In the genomic region with DNA sequence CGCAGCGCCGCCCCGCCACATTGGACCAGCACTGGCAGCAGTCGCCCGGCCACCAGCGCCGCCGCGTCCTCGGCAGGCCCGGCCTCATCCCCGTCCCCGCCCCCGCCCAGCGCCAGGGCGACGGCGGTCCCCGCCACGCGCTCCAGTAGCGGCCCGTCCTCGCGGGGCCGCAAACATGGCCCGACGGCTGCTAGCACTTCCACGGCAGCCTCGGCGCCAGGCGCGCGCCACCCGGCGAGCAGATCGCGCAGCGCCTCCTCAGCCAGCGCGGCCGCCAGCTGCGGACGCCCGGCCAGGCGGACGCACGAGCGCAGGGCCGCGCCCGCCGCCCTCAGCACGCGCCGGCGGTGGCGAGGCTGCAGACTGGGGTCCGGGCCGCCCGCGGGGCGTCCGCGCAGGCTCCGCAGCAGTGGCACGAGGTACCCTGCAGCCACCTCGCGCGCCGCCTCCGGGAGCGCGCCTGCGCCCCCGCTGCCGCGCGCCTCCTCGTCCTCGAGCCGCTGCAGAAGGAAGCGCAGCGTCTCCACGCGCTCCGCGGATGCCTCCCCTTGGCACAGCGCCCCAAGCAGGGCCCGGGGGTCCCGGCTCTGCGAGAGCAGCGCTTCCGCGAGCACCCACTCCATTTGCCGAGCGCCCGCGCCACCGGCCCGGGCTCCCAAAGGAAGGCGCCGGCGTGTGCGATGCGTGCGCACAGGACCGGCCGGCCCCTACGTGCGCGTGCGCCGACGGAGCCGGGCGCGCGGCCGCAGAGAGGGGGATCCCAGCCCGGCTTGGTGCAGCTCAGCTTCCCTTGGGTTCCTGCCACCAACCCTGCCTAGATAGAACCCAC, we compare ENCODE assay signal across 8 cellular contexts. TPM values are rescaled to one million over a fixed set of nuclear protein-coding genes. Genes with fewer than 3 reads are reported as not detected.
DNase-seq lines count a peak whose midpoint lies in the region; ATAC-seq and TF ChIP-seq lines count a peak whose summit lies in the region.

TSS of gene TARBP1 (minus strand) at position 699 of the 829 bp plus-strand sequence. CDS start at position 623, 76 bp downstream.

- DNase-seq in EH (ENCODE audit: low read depth): peak; percentile 78
- peak; percentile 89 for DNase-seq in RPMI8226
- peak; percentile 69 for DNase-seq in activated T-helper 9 cell treated with anti-CD3 and anti-CD28 coated beads, Interleukin-2, amount 50 U/mL, for 16 hours (ENCODE audit: low read depth)
- DNase-seq in fibroblast of the aortic adventitia (ENCODE audit: low read depth): peak; percentile 62
- DNase-seq in stomach: peak; percentile 70

- H3K4me3 ChIP-seq in KMS-11 (IDR thresholded peaks at IDR 0.05; ENCODE audit: insufficient read depth, low read depth, low read length) (peak within 1 kb of the TSS; percentile 94), fibroblast of the aortic adventitia (ENCODE audit: low read depth, low read length) (peak within 1 kb of the TSS; percentile 79), neural cell (ENCODE audit: low read length) (peak within 1 kb of the TSS; percentile 86), stomach (peak within 1 kb of the TSS; percentile 76 to 95 (median 80))

- peak; percentile 33 for TF ChIP-seq RAD21 in neural cell (conservative IDR thresholded peaks at IDR 0.05)

- H3K79me2 ChIP-seq in KMS-11 (ENCODE audit: insufficient read depth, low read depth) (peaks cover 28% of the 10 kb centered on the region; the same call in 1 of the 2 replicates), neural cell (replicated peaks; ENCODE audit: insufficient read depth, low read length) (peaks cover 17% of the 10 kb centered on the region)

- H4K20me1 ChIP-seq in KMS-11 (ENCODE audit: insufficient read depth): no peaks in the 10 kb centered on the region
- H4K20me1 ChIP-seq in neural cell (ENCODE audit: insufficient read depth): no peaks in the 10 kb centered on the region

- no peaks in the 10 kb centered on the region for H3K9me2 ChIP-seq in neural cell (ENCODE audit: insufficient read depth, low read length)

- ATAC-seq in GM21737 (IDR thresholded peaks at IDR 0.05; ENCODE audit: unreplicated experiment): peak; percentile 67

- peak within 1 kb of the TSS; percentile 91 for H3K4me2 ChIP-seq in KMS-11
- H3K4me2 ChIP-seq in neural cell (ENCODE audit: low read length): peak within 1 kb of the TSS; percentile 88

- intact Hi-C loops in stomach (cut with DNase I; ENCODE audit: low total_unique reads): no loop called here

- no peaks in the 10 kb centered on the region for H3K36me3 ChIP-seq in KMS-11 (ENCODE audit: insufficient read depth)
- H3K36me3 ChIP-seq in neural cell (ENCODE audit: insufficient read depth, low read length): no peaks in the 10 kb centered on the region
- no peaks in the 10 kb centered on the region for H3K36me3 ChIP-seq in stomach

- H3K27me3 ChIP-seq in KMS-11 (ENCODE audit: insufficient read depth, low read depth): no peaks in the 10 kb centered on the region
- H3K27me3 ChIP-seq in neural cell (ENCODE audit: insufficient read depth, low read depth, low read length): no peaks in the 10 kb centered on the region
- H3K27me3 ChIP-seq in stomach: no peaks in the 10 kb centered on the region

- H2AFZ ChIP-seq in KMS-11 (ENCODE audit: low read depth) (peak within 1 kb of the TSS; percentile 91), neural cell (ENCODE audit: low read depth, low read length) (peak within 1 kb of the TSS; percentile 25)

- H3K27ac ChIP-seq in KMS-11: peak within 1 kb of the TSS; percentile 83
- H3K27ac ChIP-seq in neural cell (ENCODE audit: low read length): peak within 1 kb of the TSS; percentile 83
- H3K27ac ChIP-seq in stomach: peak within 1 kb of the TSS; percentile 81 to 99 (median 97)

- H3K4me1 ChIP-seq in KMS-11 (ENCODE audit: low read depth, poor library complexity, severe bottlenecking) (peaks cover 19% of the 10 kb centered on the region), stomach (peaks cover 14 to 36% (median 18%) of the 10 kb centered on the region in 4 donors)

- 0 to 1% (median 0%) methylated on average over 55 to 122 of the region's 122 CpGs; no CpG with 5 or more reads in 1 of the 5 donors for WGBS in stomach, 5 donors

- TF ChIP-seq EP300 in neural cell (conservative IDR thresholded peaks at IDR 0.05; ENCODE audit: poor library complexity, severe bottlenecking) (peak; percentile 37), stomach (IDR thresholded peaks at IDR 0.05) (no peak)

- H3K9ac ChIP-seq in KMS-11 (peak within 1 kb of the TSS; percentile 80; the same call in 1 of the 2 replicates), neural cell (ENCODE audit: low read length) (peak within 1 kb of the TSS; percentile 88)

- TF ChIP-seq CTCF in KMS-11 (conservative IDR thresholded peaks at IDR 0.05; ENCODE audit: low read depth, low read length): no peak
- TF ChIP-seq CTCF in fibroblast of the aortic adventitia (IDR thresholded peaks at IDR 0.05; ENCODE audit: insufficient read depth, low read length): peak; percentile 35
- TF ChIP-seq CTCF in neural cell (IDR thresholded peaks at IDR 0.05; ENCODE audit: poor library complexity, severe bottlenecking): peak; percentile 51
- TF ChIP-seq CTCF in stomach (IDR thresholded peaks at IDR 0.05): peak in 1 of 7 experiments; percentile 23

- peaks cover 3% of the 10 kb centered on the region for H3F3A ChIP-seq in neural cell (ENCODE audit: insufficient read depth, low read length, poor library complexity, severe bottlenecking)

- H3K9me3 ChIP-seq in neural cell (ENCODE audit: low read length): no peaks in the 10 kb centered on the region
- H3K9me3 ChIP-seq in stomach: no peaks in the 10 kb centered on the region

- TF ChIP-seq POLR2A in stomach (IDR thresholded peaks at IDR 0.05): no peak

TF ChIP-seq in neural cell, 6 proteins besides CTCF, POLR2A, EP300 and RAD21:
- TF ChIP-seq EZH2 (IDR thresholded peaks at IDR 0.05; ENCODE audit: borderline replicate concordance, insufficient read depth, low read length, poor library complexity, severe bottlenecking): no peak
- peak; percentile 49 for TF ChIP-seq SMC3 (conservative IDR thresholded peaks at IDR 0.05; ENCODE audit: poor library complexity)
- TF ChIP-seq MXI1 (conservative IDR thresholded peaks at IDR 0.05; ENCODE audit: poor library complexity, severe bottlenecking): peak; percentile 92
- TF ChIP-seq POLR2AphosphoS5 (IDR thresholded peaks at IDR 0.05): peak; percentile 75
- TF ChIP-seq, protein P1, sequence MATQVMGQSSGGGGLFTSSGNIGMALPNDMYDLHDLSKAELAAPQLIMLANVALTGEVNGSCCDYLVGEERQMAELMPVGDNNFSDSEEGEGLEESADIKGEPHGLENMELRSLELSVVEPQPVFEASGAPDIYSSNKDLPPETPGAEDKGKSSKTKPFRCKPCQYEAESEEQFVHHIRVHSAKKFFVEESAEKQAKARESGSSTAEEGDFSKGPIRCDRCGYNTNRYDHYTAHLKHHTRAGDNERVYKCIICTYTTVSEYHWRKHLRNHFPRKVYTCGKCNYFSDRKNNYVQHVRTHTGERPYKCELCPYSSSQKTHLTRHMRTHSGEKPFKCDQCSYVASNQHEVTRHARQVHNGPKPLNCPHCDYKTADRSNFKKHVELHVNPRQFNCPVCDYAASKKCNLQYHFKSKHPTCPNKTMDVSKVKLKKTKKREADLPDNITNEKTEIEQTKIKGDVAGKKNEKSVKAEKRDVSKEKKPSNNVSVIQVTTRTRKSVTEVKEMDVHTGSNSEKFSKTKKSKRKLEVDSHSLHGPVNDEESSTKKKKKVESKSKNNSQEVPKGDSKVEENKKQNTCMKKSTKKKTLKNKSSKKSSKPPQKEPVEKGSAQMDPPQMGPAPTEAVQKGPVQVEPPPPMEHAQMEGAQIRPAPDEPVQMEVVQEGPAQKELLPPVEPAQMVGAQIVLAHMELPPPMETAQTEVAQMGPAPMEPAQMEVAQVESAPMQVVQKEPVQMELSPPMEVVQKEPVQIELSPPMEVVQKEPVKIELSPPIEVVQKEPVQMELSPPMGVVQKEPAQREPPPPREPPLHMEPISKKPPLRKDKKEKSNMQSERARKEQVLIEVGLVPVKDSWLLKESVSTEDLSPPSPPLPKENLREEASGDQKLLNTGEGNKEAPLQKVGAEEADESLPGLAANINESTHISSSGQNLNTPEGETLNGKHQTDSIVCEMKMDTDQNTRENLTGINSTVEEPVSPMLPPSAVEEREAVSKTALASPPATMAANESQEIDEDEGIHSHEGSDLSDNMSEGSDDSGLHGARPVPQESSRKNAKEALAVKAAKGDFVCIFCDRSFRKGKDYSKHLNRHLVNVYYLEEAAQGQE (IDR thresholded peaks at IDR 0.05; ENCODE audit: borderline replicate concordance): peak; percentile 64
- TF ChIP-seq TAF1 (IDR thresholded peaks at IDR 0.05; ENCODE audit: low read depth): no peak

RNA-seq across cellular contexts. Expression of gene TARBP1, which starts in this region (rescaled TPM):
- total RNA-seq in fibroblast of the aortic adventitia (ENCODE audit: low replicate concordance): 12.0 and 22.2 TPM in 2 replicates
- 267 and 329 TPM in 2 replicates for polyA plus RNA-seq in neural cell
- polyA minus RNA-seq in neural cell: 126 and 133 TPM in 2 replicates
- 10 to 100 TPM; 14.0 to 63.2 (median 53.9) TPM for total RNA-seq in stomach
- polyA plus RNA-seq in stomach: 10 to 100 TPM in 1 of 3 donors, 1 to 10 TPM in 2; 5.7 to 34.7 (median 9.0) TPM

Comparison
In these comparisons a context has a peak if more than half of its experiments do, and no peak if none do; other contexts are left out.
1. Peak in every context shown above with its lines: DNase-seq, ATAC-seq, H3K4me3 ChIP-seq and H3K27ac ChIP-seq.